12 cellular contexts compared by ENCODE assay signal in the genomic region with DNA sequence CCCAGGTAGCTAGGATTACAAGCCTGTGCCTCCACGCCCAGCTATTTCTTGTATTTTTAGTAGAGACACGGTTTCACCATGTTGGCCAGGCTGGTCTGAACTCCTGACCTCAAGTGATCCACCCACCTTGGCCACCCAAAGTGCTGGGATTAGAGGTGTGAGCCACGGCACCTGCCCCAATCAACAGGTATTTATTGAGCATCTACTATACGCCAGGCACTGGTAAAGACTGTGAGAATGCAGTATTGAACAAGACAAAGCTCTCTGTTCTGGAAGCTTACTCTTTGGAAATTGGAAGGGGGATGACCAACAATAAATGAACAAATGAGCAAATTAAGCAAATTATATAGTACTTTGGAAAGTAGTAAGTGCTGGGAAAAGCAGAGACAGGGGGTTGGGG. TPM values are rescaled to one million over a fixed set of nuclear protein-coding genes. Genes with fewer than 3 reads are reported as not detected.
A peak's percentile ranks its signal among the peaks of the same experiment; 100 is the strongest.
DNase-seq lines count a peak whose midpoint lies in the region; ATAC-seq and TF ChIP-seq lines count a peak whose summit lies in the region.
"Had no signal": no experiment of that assay in that cellular context is flagged by ENCODE, and none has a peak within 500 bp of the region (broad histone marks: within the 10 kb centered on the region; RNA-seq: fewer than 3 reads in every experiment).

No MANE protein-coding gene starts in this region.

- peaks cover under 1% of the 10 kb centered on the region; the same call in 1 of the 2 replicates for H3K27me3 ChIP-seq in BE2C

- H3K4me3 Mint-ChIP-seq in activated naive CD4-positive, alpha-beta T cell treated with anti-CD3 and anti-CD28 coated beads, Interleukin-2, amount 50 U/mL, for 24 hours: peak overlapping the region; percentile 30
- peak overlapping the region in 4 of 5 experiments; percentile 44 to 72 (median 55) for H3K4me3 Mint-ChIP-seq in brain
- peak overlapping the region; percentile 95 for H3K4me3 Mint-ChIP-seq in natural killer cell
- peak overlapping the region; percentile 77 for H3K4me3 Mint-ChIP-seq in type B pancreatic cell

- H3K36me3 ChIP-seq in BE2C: no peaks in the 10 kb centered on the region

- ATAC-seq in natural killer cell (no peak), GM18868 (IDR thresholded peaks at IDR 0.05; ENCODE audit: unreplicated experiment) (no peak)

- no peak overlapping the region for H3K27ac Mint-ChIP-seq in activated naive CD4-positive, alpha-beta T cell treated with anti-CD3 and anti-CD28 coated beads, Interleukin-2, amount 50 U/mL, for 24 hours
- peak overlapping the region in 3 of 5 experiments; percentile 50 to 91 (median 90) for H3K27ac Mint-ChIP-seq in brain
- H3K27ac Mint-ChIP-seq in natural killer cell: peak overlapping the region; percentile 94 to 98
- peak overlapping the region; percentile 95 for H3K27ac Mint-ChIP-seq in type B pancreatic cell

- no peak overlapping the region for H3K4me3 ChIP-seq in BE2C (ENCODE audit: low read depth, low read length)

- H3K4me1 ChIP-seq in BE2C: peaks cover 5% of the 10 kb centered on the region; the same call in 1 of the 2 replicates

- H3K9me3 ChIP-seq in BE2C: no peaks in the 10 kb centered on the region

- no peaks in the 10 kb centered on the region for H3K9me3 Mint-ChIP-seq in activated naive CD4-positive, alpha-beta T cell treated with anti-CD3 and anti-CD28 coated beads, Interleukin-2, amount 50 U/mL, for 24 hours
- H3K9me3 Mint-ChIP-seq in brain: peaks cover 0 to 11% (median 0%) of the 10 kb centered on the region in 5 experiments
- H3K9me3 Mint-ChIP-seq in natural killer cell: no peaks in the 10 kb centered on the region
- H3K9me3 Mint-ChIP-seq in type B pancreatic cell: no peaks in the 10 kb centered on the region

- TF ChIP-seq CTCF in brain (conservative IDR thresholded peaks at IDR 0.05): no peak
- TF ChIP-seq CTCF in natural killer cell (IDR thresholded peaks at IDR 0.05): no peak
- no peak for TF ChIP-seq CTCF in type B pancreatic cell (conservative IDR thresholded peaks at IDR 0.05)
- TF ChIP-seq CTCF in BE2C (IDR thresholded peaks at IDR 0.05; ENCODE audit: low read depth, low read length): no peak

- intact Hi-C loops in natural killer cell (cut with micrococcal nuclease): no loop called here

- H3K27me3 Mint-ChIP-seq in activated naive CD4-positive, alpha-beta T cell treated with anti-CD3 and anti-CD28 coated beads, Interleukin-2, amount 50 U/mL, for 24 hours: no peaks in the 10 kb centered on the region
- H3K27me3 Mint-ChIP-seq in brain: peaks cover 4% of the 10 kb centered on the region
- H3K27me3 Mint-ChIP-seq in natural killer cell (ENCODE audit: low read depth in 2 of 2): no peaks in the 10 kb centered on the region
- no peaks in the 10 kb centered on the region for H3K27me3 Mint-ChIP-seq in type B pancreatic cell

- no peak for DNase-seq in activated naive CD4-positive, alpha-beta T cell treated with Interleukin-2 at 50 U/mL for 16 hours
- DNase-seq in natural killer cell (no peak), type B pancreatic cell (ENCODE audit: extremely low spot score, unreplicated experiment) (no peak), BE2C (no peak)
- no peak for DNase-seq in effector CD4-positive, alpha-beta T cell
- DNase-seq: cerebellar nuclear complex, foreskin fibroblast, H7, NCI-H2107 had no signal

- H3K4me1 Mint-ChIP-seq in activated naive CD4-positive, alpha-beta T cell treated with anti-CD3 and anti-CD28 coated beads, Interleukin-2, amount 50 U/mL, for 24 hours: peaks cover 67% of the 10 kb centered on the region
- H3K4me1 Mint-ChIP-seq in brain (peaks cover 53% of the 10 kb centered on the region), natural killer cell (peaks cover 64 to 79% of the 10 kb centered on the region in 2 donors), type B pancreatic cell (ENCODE audit: unreplicated experiment) (peaks cover 38% of the 10 kb centered on the region)

- peaks cover under 1% of the 10 kb centered on the region for H3K36me3 Mint-ChIP-seq in activated naive CD4-positive, alpha-beta T cell treated with anti-CD3 and anti-CD28 coated beads, Interleukin-2, amount 50 U/mL, for 24 hours
- H3K36me3 Mint-ChIP-seq in brain (no peaks in the 10 kb centered on the region), natural killer cell (no peaks in the 10 kb centered on the region), type B pancreatic cell (no peaks in the 10 kb centered on the region)

RNA-seq across cellular contexts. Expression of a gene that starts 21.4 kb away (rescaled TPM):
- 97.8 TPM for polyA plus RNA-seq in brain (ENCODE audit: insufficient read depth, low read depth, low replicate concordance)
- 10 to 100 TPM; 46.8 to 55.2 (median 48.2) TPM for total RNA-seq in natural killer cell
- 57.3 and 71.8 TPM in 2 replicates for total RNA-seq in type B pancreatic cell (ENCODE audit: low replicate concordance)
- polyA plus RNA-seq in BE2C (2012; ENCODE audit: insufficient read depth, insufficient read length, low read depth): 120 TPM

RNA-seq across cellular contexts. Expression of a gene that starts 22.7 kb away (rescaled TPM):
- polyA plus RNA-seq in brain (ENCODE audit: insufficient read depth, low read depth, low replicate concordance): 0.92 TPM
- total RNA-seq in natural killer cell (1,000 to 10,000 TPM in 2 of 3 donors, 100 to 1,000 TPM in 1; 784 to 1,837 (median 1,121) TPM), type B pancreatic cell (ENCODE audit: low replicate concordance) (28.4 and 178 TPM in 2 replicates)
- polyA plus RNA-seq in BE2C (2012; ENCODE audit: insufficient read depth, insufficient read length, low read depth): 1.1 TPM

RNA-seq across cellular contexts. Expression of a gene that starts 38.7 kb away (rescaled TPM):
- polyA plus RNA-seq in brain (ENCODE audit: insufficient read depth, low read depth, low replicate concordance): 4.9 TPM
- 1 to 10 TPM in 1 of 3 donors, under 1 TPM in 2; 0.28 to 1.4 (median 0.45) TPM for total RNA-seq in natural killer cell
- 7.2 and 9.5 TPM in 2 replicates for total RNA-seq in type B pancreatic cell (ENCODE audit: low replicate concordance)
- 16.9 TPM for polyA plus RNA-seq in BE2C (2012; ENCODE audit: insufficient read depth, insufficient read length, low read depth)

RNA-seq across cellular contexts. Expression of a gene that starts 40.3 kb away (rescaled TPM):
- 14.8 TPM for polyA plus RNA-seq in brain (ENCODE audit: insufficient read depth, low read depth, low replicate concordance)
- total RNA-seq in natural killer cell (1 to 10 TPM; 5.6 to 7.4 (median 5.9) TPM), type B pancreatic cell (ENCODE audit: low replicate concordance) (38.6 and 110 TPM in 2 replicates)
- polyA plus RNA-seq in BE2C (2012; ENCODE audit: insufficient read depth, insufficient read length, low read depth): 0.77 TPM

RNA-seq across cellular contexts. Expression of a gene that starts 51.7 kb away (rescaled TPM):
- polyA plus RNA-seq in brain (ENCODE audit: insufficient read depth, low read depth, low replicate concordance): 64.4 TPM
- total RNA-seq in natural killer cell (1 to 10 TPM; 1.9 to 5.5 (median 3.0) TPM), type B pancreatic cell (ENCODE audit: low replicate concordance) (11.9 and 13.0 TPM in 2 replicates)
- polyA plus RNA-seq in BE2C (2012; ENCODE audit: insufficient read depth, insufficient read length, low read depth): 79.0 TPM

Comparison
In these comparisons a context has a peak if more than half of its experiments do, and no peak if none do; other contexts are left out.
1. H3K4me3 Mint-ChIP-seq: peak in every context shown above with its lines; median percentile 95 in natural killer cell; 77 in type B pancreatic cell; 55 in brain; 30 in activated naive CD4-positive, alpha-beta T cell treated with anti-CD3 and anti-CD28 coated beads, Interleukin-2, amount 50 U/mL, for 24 hours.